1 cellular context compared by ENCODE assay signal in the genomic region with DNA sequence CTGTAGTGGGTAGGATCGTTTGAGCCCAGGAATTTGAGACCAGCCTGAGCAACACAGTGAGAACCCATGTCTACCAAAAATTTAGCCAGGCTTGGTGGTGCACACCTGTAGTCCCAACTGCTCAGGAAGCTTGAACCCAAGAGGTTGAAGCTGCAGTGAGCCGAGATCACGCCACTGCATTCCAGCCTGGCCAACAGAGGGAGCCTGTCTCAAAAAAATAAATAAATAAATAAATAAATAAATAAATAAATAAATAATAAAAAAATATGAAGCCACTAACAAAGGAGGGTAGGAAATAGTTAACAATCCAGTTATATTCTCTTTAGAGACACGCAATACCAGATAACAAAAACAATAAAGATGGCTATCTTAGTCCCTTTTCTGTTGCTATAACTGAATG.
TF ChIP-seq lines count a peak whose summit lies in the region.

No MANE protein-coding gene starts in this region.

TF ChIP-seq in H1, 55 proteins besides CTCF, POLR2A, EP300 and RAD21:
- TF ChIP-seq JUND (IDR thresholded peaks at IDR 0.05; ENCODE audit: low read length) (no peak), POLR2AphosphoS5 (IDR thresholded peaks at IDR 0.05; ENCODE audit: low read depth, low read length) (no peak)
TF ChIP-seq in H1: peak in this region for 0.
